In genomic region chr11:83583953-83584352, GRCh38 we compare ENCODE assay signal across 12 cellular contexts.
A peak's percentile ranks its signal among the peaks of the same experiment; 100 is the strongest.
DNase-seq lines count a peak whose midpoint lies in the region; ATAC-seq and TF ChIP-seq lines count a peak whose summit lies in the region.
"Had no signal": no experiment of that assay in that cellular context is flagged by ENCODE, and none has a peak within 500 bp of the region (broad histone marks: within the 10 kb centered on the region; RNA-seq: fewer than 3 reads in every experiment).

No MANE protein-coding gene starts in this region.

- ATAC-seq in HG02588 (IDR thresholded peaks at IDR 0.05; ENCODE audit: unreplicated experiment) = peak; percentile 94
- ATAC-seq: K562 had no signal

- peaks cover 6% of the 10 kb centered on the region for H3F3A ChIP-seq in smooth muscle cell (ENCODE audit: low read depth)

- TF ChIP-seq EP300 in tibial nerve (IDR thresholded peaks at IDR 0.05) = no peak

- 13% methylated on average over 3 of the region's 3 CpGs for WGBS in smooth muscle cell (ENCODE audit: low lambda C conversion rate)
- 87% methylated on average over 3 of the region's 3 CpGs for WGBS in tibial nerve, 2 donors

- no peak for TF ChIP-seq POLR2A in tibial nerve (IDR thresholded peaks at IDR 0.05)

- H3K4me2 ChIP-seq in smooth muscle cell = peak overlapping the region; percentile 69

- H3K79me2 ChIP-seq in smooth muscle cell (ENCODE audit: low read depth) = no peaks in the 10 kb centered on the region

- H3K9me3 ChIP-seq in smooth muscle cell (replicated peaks; ENCODE audit: low read depth) (no peaks in the 10 kb centered on the region), tibial nerve (no peaks in the 10 kb centered on the region)
- H3K9me3 ChIP-seq: prostate gland had no signal

- H4K20me1 ChIP-seq in smooth muscle cell (ENCODE audit: low read depth) = no peaks in the 10 kb centered on the region

- H3K4me3 ChIP-seq in smooth muscle cell (no peak overlapping the region), tibial nerve (no peak overlapping the region)
- H3K4me3 ChIP-seq: K562, prostate gland had no signal

- TF ChIP-seq CTCF in smooth muscle cell (IDR thresholded peaks at IDR 0.05; ENCODE audit: borderline replicate concordance, insufficient read depth, poor library complexity, severe bottlenecking) (no peak), tibial nerve (IDR thresholded peaks at IDR 0.05) (no peak)

- H3K9ac ChIP-seq in smooth muscle cell (ENCODE audit: low read depth) = peak overlapping the region; percentile 69

- H2AFZ ChIP-seq in smooth muscle cell (ENCODE audit: low read depth) = peak overlapping the region; percentile 37

- no peaks in the 10 kb centered on the region for H3K36me3 ChIP-seq in smooth muscle cell (ENCODE audit: low read depth)
- no peaks in the 10 kb centered on the region for H3K36me3 ChIP-seq in tibial nerve
- H3K36me3 ChIP-seq: prostate gland had no signal

- H3K4me1 ChIP-seq in smooth muscle cell (ENCODE audit: low read depth) = peaks cover 6% of the 10 kb centered on the region
- H3K4me1 ChIP-seq in tibial nerve = no peaks in the 10 kb centered on the region
- H3K4me1 ChIP-seq: prostate gland had no signal

- H3K27ac ChIP-seq in smooth muscle cell (ENCODE audit: low read depth) (peak overlapping the region; percentile 95), tibial nerve (no peak overlapping the region)
- H3K27ac ChIP-seq: 22Rv1, prostate gland had no signal

- DNase-seq in NCI-H446 treated with DMSO at 0.1 percent for 48 hours (lab: John Stamatoyannopoulos, UW) (peak; percentile 18), NCI-H446 (lab: John Stamatoyannopoulos, UW) (no peak), RKO (ENCODE audit: low spot score) (peak; percentile 89), smooth muscle cell (lab: John Stamatoyannopoulos, UW; ENCODE audit: unreplicated experiment) (no peak), tibial nerve (ENCODE audit: low spot score in 2 of 2) (no peak)
- DNase-seq in stimulated activated CD4-positive, alpha-beta T cell treated with anti-CD3 and anti-CD28 coated beads, Interleukin-4, amount 100 ng/mL, for 24 hours = no peak
- no peak for DNase-seq in stimulated activated CD4-positive, alpha-beta T cell treated with anti-CD3 and anti-CD28 coated beads, Interleukin-2, amount 100 ng/mL, for 24 hours
- DNase-seq: activated CD4-positive, CD25-positive, alpha-beta regulatory T cell had no signal

- H3K27me3 ChIP-seq in smooth muscle cell (ENCODE audit: low read depth) (no peaks in the 10 kb centered on the region), tibial nerve (no peaks in the 10 kb centered on the region)

Comparison
In these comparisons a context has a peak if more than half of its experiments do, and no peak if none do; other contexts are left out.
1. DNase-seq: peak in NCI-H446 treated with DMSO at 0.1 percent for 48 hours (single experiment) and RKO (single experiment); none in NCI-H446 (0 of 2), smooth muscle cell (single experiment), stimulated activated CD4-positive, alpha-beta T cell treated with anti-CD3 and anti-CD28 coated beads, Interleukin-4, amount 100 ng/mL, for 24 hours (single experiment), tibial nerve (0 of 2) and stimulated activated CD4-positive, alpha-beta T cell treated with anti-CD3 and anti-CD28 coated beads, Interleukin-2, amount 100 ng/mL, for 24 hours (0 of 2).